In genomic region chr1:15339580-15339979, GRCh38 we compare ENCODE assay signal across 13 cellular contexts.
A peak's percentile ranks its signal among the peaks of the same experiment; 100 is the strongest.
DNase-seq lines count a peak whose midpoint lies in the region; ATAC-seq, FAIRE-seq and TF ChIP-seq lines count a peak whose summit lies in the region.
"Had no signal": no experiment of that assay in that cellular context is flagged by ENCODE, and none has a peak within 500 bp of the region (broad histone marks: within the 10 kb centered on the region; RNA-seq: fewer than 3 reads in every experiment).

No MANE protein-coding gene starts in this region.

- intact Hi-C loops in left colon (cut with DNase I, micrococcal nuclease) = no loop called here
- intact Hi-C loops in pancreas (cut with DNase I) = no loop called here

- WGBS in pancreas, 2 donors = 72 to 79% methylated on average over 5 of the region's 5 CpGs

- H3K27ac ChIP-seq in pancreas = peak overlapping the region in 1 of 4 donors; percentile 10
- H3K27ac ChIP-seq in foreskin keratinocyte = no peak overlapping the region
- H3K27ac ChIP-seq: GM23248 had no signal

- H3K4me3 ChIP-seq in pancreas = no peak overlapping the region
- H3K4me3 ChIP-seq: GM23248 had no signal

- DNase-seq in RCC 7860 (ENCODE audit: low spot score) (peak; percentile 20), left colon (no peak), pancreas (no peak), NCI-H446 treated with DMSO at 0.1 percent for 48 hours (lab: John Stamatoyannopoulos, UW) (no peak), foreskin keratinocyte (no peak)
- DNase-seq: DND-41, NCI-H748 treated with DMSO at 0.1 percent for 48 hours had no signal

- H3K36me3 ChIP-seq in pancreas = no peaks in the 10 kb centered on the region

- H3K4me1 ChIP-seq in pancreas (peaks cover 0 to 4% (median 0%) of the 10 kb centered on the region in 3 donors), foreskin keratinocyte (peaks cover 20% of the 10 kb centered on the region)

- H3K27me3 ChIP-seq in pancreas (no peaks in the 10 kb centered on the region), foreskin keratinocyte (no peaks in the 10 kb centered on the region)

- no peaks in the 10 kb centered on the region for H3K9me3 ChIP-seq in pancreas

- TF ChIP-seq CTCF in pancreas (IDR thresholded peaks at IDR 0.05) = no peak
- no peak for TF ChIP-seq CTCF in foreskin keratinocyte (conservative IDR thresholded peaks at IDR 0.05)

- FAIRE-seq in RCC 7860 (lab: Jason Lieb, UNC) (no peak), pancreas (lab: Jason Lieb, UNC) (no peak)
- FAIRE-seq: D721Med, G401.6 had no signal

- ATAC-seq in left colon (peak; percentile 73), pancreas (peak in 3 of 4 donors; percentile 36 to 62 (median 52)), GM21528 (IDR thresholded peaks at IDR 0.05; ENCODE audit: low FRiP score, unreplicated experiment) (no peak), foreskin keratinocyte (no peak), GM21723 (IDR thresholded peaks at IDR 0.05; ENCODE audit: unreplicated experiment) (no peak)
- ATAC-seq: Right ventricle myocardium inferior had no signal

Comparison
In these comparisons a context has a peak if more than half of its experiments do, and no peak if none do; other contexts are left out.
1. ATAC-seq: peak in left colon (single experiment) and pancreas (3 of 4); none in GM21528 (single experiment), foreskin keratinocyte (single experiment) and GM21723 (single experiment).